ENCODE assay signal across 30 cellular contexts in the genomic region with DNA sequence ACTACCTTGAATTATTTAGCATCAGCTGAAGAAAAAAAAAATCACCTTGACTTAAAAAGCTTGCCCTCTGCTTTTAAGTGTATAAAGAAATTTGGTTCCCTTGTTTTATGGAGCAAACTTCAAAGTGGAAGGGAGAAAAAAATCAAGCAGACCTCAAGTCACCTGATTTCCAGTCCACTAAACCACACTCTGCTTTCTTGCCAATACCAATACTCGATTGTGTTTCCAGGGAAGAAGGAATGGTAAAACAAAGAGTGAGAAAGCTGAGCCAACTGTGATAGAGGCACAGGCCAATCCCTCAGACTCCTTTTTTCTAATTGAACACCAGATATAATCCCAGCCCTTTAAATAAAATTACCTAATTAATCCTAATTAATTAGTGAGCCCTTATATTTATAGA.
DNase-seq lines count a peak whose midpoint lies in the region; ATAC-seq and TF ChIP-seq lines count a peak whose summit lies in the region.
"Had no signal": no experiment of that assay in that cellular context is flagged by ENCODE, and none has a peak within 500 bp of the region (broad histone marks: within the 10 kb centered on the region; RNA-seq: fewer than 3 reads in every experiment).

No MANE protein-coding gene starts in this region.

- no peak overlapping the region for H3K56ac ChIP-seq in IMR-90 (ENCODE audit: extremely low read depth, insufficient read depth, low read length)

- dilution Hi-C loops in IMR-90 (cut with HindIII; ENCODE audit: low sequenced_read_pairs, unreplicated experiment), result no loop called here

- no peak overlapping the region for H2AK5ac ChIP-seq in IMR-90 (ENCODE audit: low read depth, low read length)

- no peaks in the 10 kb centered on the region for H3K79me2 ChIP-seq in GM23248 (ENCODE audit: insufficient read depth)
- H3K79me2 ChIP-seq: parathyroid adenoma had no signal

- no peak for ATAC-seq in IMR-90 (ENCODE audit: low read depth)
- ATAC-seq: activated CD8-positive, alpha-beta memory T cell treated with anti-CD3 and anti-CD28 coated beads, Interleukin-2, amount 10 ng/mL, durations not matched to agents 7 days and 5 days; activated T-cell treated with anti-CD3 and anti-CD28 coated beads, Interleukin-2, amount 50 U/mL, for 72 hours; esophagus mucosa; gastroesophageal sphincter had no signal

- no peaks in the 10 kb centered on the region for H3K36me3 ChIP-seq in IMR-90 (ENCODE audit: control insufficient read depth, insufficient read depth, low read length)
- H3K36me3 ChIP-seq in stomach, result no peaks in the 10 kb centered on the region
- H3K36me3 ChIP-seq in GM23248 (ENCODE audit: low read depth), result no peaks in the 10 kb centered on the region
- H3K36me3 ChIP-seq: BE2C, breast epithelium, gastroesophageal sphincter, right atrium auricular region, SJSA1, transverse colon had no signal

- no peaks in the 10 kb centered on the region for H3K9me2 ChIP-seq in GM23248 (ENCODE audit: insufficient read depth)

- H2BK5ac ChIP-seq in IMR-90 (ENCODE audit: low read depth, low read length, poor library complexity, severe bottlenecking), result no peak overlapping the region

- H3K27ac ChIP-seq in IMR-90 (ENCODE audit: insufficient read depth, low read length) (no peak overlapping the region), stomach (peak overlapping the region in 4 of 5 donors; percentile 20 to 78 (median 30)), GM23248 (no peak overlapping the region)
- H3K27ac ChIP-seq: breast epithelium, gastroesophageal sphincter, parathyroid adenoma, right atrium auricular region, SJSA1 had no signal

- H3K4ac ChIP-seq in IMR-90 (ENCODE audit: low read depth, low read length), result no peak overlapping the region

- H4K91ac ChIP-seq in IMR-90 (ENCODE audit: insufficient read depth, low read depth, low read length), result no peak overlapping the region

- POLR2A ChIA-PET in IMR-90 (lab: Charles Lee; ENCODE audit: unreplicated experiment), result no interaction called here

- no peak overlapping the region; a peak in 1 of 4 replicates for H4K8ac ChIP-seq in IMR-90 (ENCODE audit: low read depth in 2 of 2, low read length in 2 of 2)

- H3K4me3 ChIP-seq in IMR-90 (ENCODE audit: insufficient read depth, low read depth, low read length), result no peak overlapping the region
- no peak overlapping the region for H3K4me3 ChIP-seq in astrocyte of the cerebellum (ENCODE audit: low read depth, low read length)
- H3K4me3 ChIP-seq in fibroblast of pulmonary artery (replicated peaks; ENCODE audit: low read depth, low read length), result no peak overlapping the region
- H3K4me3 ChIP-seq in stomach, result peak overlapping the region in 1 of 4 donors; percentile 25
- no peak overlapping the region for H3K4me3 ChIP-seq in GM23248
- H3K4me3 ChIP-seq: breast epithelium, gastroesophageal sphincter, SJSA1, transverse colon had no signal

- H2AK9ac ChIP-seq in IMR-90 (replicated peaks; ENCODE audit: low read depth, low read length, poor library complexity), result no peak overlapping the region

- no peak overlapping the region for H3K4me3 Mint-ChIP-seq in nephron progenitor cell
- H3K4me3 Mint-ChIP-seq: activated B cell treated with CpG ODN at 0.5 μM for 24 hours; activated CD8-positive, alpha-beta memory T cell treated with anti-CD3 and anti-CD28 coated beads, Interleukin-2, amount 10 ng/mL, durations not matched to agents 7 days and 5 days; activated T-cell treated with anti-CD3 and anti-CD28 coated beads, Interleukin-2, amount 50 U/mL, for 72 hours; neural crest cell; stimulated activated naive CD8-positive, alpha-beta T cell treated with anti-CD3 and anti-CD28 coated beads, Interleukin-15, Interleukin-2, amounts not matched to agents 100 ng/mL and 50 ng/mL, for 24 hours had no signal

- no peak for TF ChIP-seq EP300 in stomach (IDR thresholded peaks at IDR 0.05)

- peaks cover 4% of the 10 kb centered on the region for H3K27me3 Mint-ChIP-seq in nephron progenitor cell (ENCODE audit: low read depth, poor library complexity)
- H3K27me3 Mint-ChIP-seq: activated B cell treated with CpG ODN at 0.5 μM for 24 hours; activated CD8-positive, alpha-beta memory T cell treated with anti-CD3 and anti-CD28 coated beads, Interleukin-2, amount 10 ng/mL, durations not matched to agents 7 days and 5 days; stimulated activated naive CD8-positive, alpha-beta T cell treated with anti-CD3 and anti-CD28 coated beads, Interleukin-15, Interleukin-2, amounts not matched to agents 100 ng/mL and 50 ng/mL, for 24 hours had no signal

- no peak overlapping the region for H4K5ac ChIP-seq in IMR-90 (ENCODE audit: low read depth, low read length)

- H3K4me1 ChIP-seq in IMR-90 (ENCODE audit: control insufficient read depth, insufficient read depth, low read length), result peaks cover 4% of the 10 kb centered on the region; the same call in 1 of the 2 replicates
- H3K4me1 ChIP-seq in stomach, result peaks cover 12 to 35% (median 19%) of the 10 kb centered on the region in 4 donors
- H3K4me1 ChIP-seq in GM23248 (ENCODE audit: insufficient read depth), result 0 out of 2 replicates have a peak, but pooled peaks cover 12% of the 10 kb centered on the region
- H3K4me1 ChIP-seq: breast epithelium, parathyroid adenoma had no signal

- no peak for TF ChIP-seq RAD21 in IMR-90 (IDR thresholded peaks at IDR 0.05; ENCODE audit: low read length)

- H2AFZ ChIP-seq in IMR-90 (replicated peaks; ENCODE audit: low read length, poor library complexity) (no peak overlapping the region), GM23248 (no peak overlapping the region)

- TF ChIP-seq POLR2A in IMR-90 (IDR thresholded peaks at IDR 0.05; ENCODE audit: low read depth, low read length), result no peak
- no peak for TF ChIP-seq POLR2A in stomach (IDR thresholded peaks at IDR 0.05)

- H3K36me3 Mint-ChIP-seq in nephron progenitor cell (ENCODE audit: low read depth), result peaks cover 7% of the 10 kb centered on the region

- in situ Hi-C loops in IMR-90 (cut with MboI; ENCODE audit: low sequenced_read_pairs), result no loop called here
- in situ Hi-C loops in astrocyte of the cerebellum (cut with HindIII; ENCODE audit: low sequenced_read_pairs), result no loop called here
- in situ Hi-C loops in GM23248 (cut with MboI), result no loop called here

- no peak overlapping the region; the same call in 1 of the 2 replicates for H2BK120ac ChIP-seq in IMR-90 (ENCODE audit: low read depth, low read length)

- no peaks in the 10 kb centered on the region for H3F3A ChIP-seq in GM23248 (ENCODE audit: insufficient read depth)

- 0 out of 2 replicates have a peak overlapping the region, but pooled peaks have one; percentile 7 for H3K23ac ChIP-seq in IMR-90 (ENCODE audit: low read depth, low read length)

- no peak overlapping the region for H3K14ac ChIP-seq in IMR-90 (replicated peaks; ENCODE audit: low read depth, low read length)

- no peaks in the 10 kb centered on the region for H4K20me1 ChIP-seq in IMR-90 (ENCODE audit: insufficient read depth, low read length)
- H4K20me1 ChIP-seq in GM23248 (ENCODE audit: insufficient read depth), result no peaks in the 10 kb centered on the region

- DNase-seq in IMR-90, result no peak
- DNase-seq in astrocyte of the cerebellum (ENCODE audit: low read depth), result peak; percentile 86
- DNase-seq in fibroblast of pulmonary artery (ENCODE audit: low read depth), result peak; percentile 19
- no peak for DNase-seq in stomach
- no peak for DNase-seq in GM23248
- DNase-seq in stimulated activated CD4-positive, alpha-beta T cell treated with anti-CD3 and anti-CD28 coated beads, Interleukin-4, amount 100 ng/mL, for 24 hours, result no peak
- DNase-seq in NOMO-1 treated with dmso at 0.1 percent for 144 hours (lab: John Stamatoyannopoulos, UW; ENCODE audit: unreplicated experiment), result no peak
- no peak for DNase-seq in nephron progenitor cell
- DNase-seq: activated B cell treated with CpG ODN at 0.5 μM for 24 hours; activated CD8-positive, alpha-beta memory T cell treated with anti-CD3 and anti-CD28 coated beads, Interleukin-2, amount 10 ng/mL, durations not matched to agents 7 days and 5 days; activated naive CD4-positive, alpha-beta T cell; activated T-cell treated with anti-CD3 and anti-CD28 coated beads, Interleukin-2, amount 50 U/mL, for 72 hours; DMS153; hippocampal formation; KG1; NCI-H1092 treated with DMSO at 0.1 percent for 48 hours; NCI-H510A; RPMI8226; stimulated activated CD4-positive, alpha-beta T cell treated with anti-CD3 and anti-CD28 coated beads, Interleukin-1b, Interleukin-23, amount 100 ng/mL, for 48 hours; T-helper 1 cell; transverse colon had no signal

- no peak for TF ChIP-seq CTCF in IMR-90 (conservative IDR thresholded peaks at IDR 0.05; ENCODE audit: low read depth, low read length)
- no peak for TF ChIP-seq CTCF in astrocyte of the cerebellum (IDR thresholded peaks at IDR 0.05; ENCODE audit: low read depth, low read length, missing control alignments)
- no peak for TF ChIP-seq CTCF in fibroblast of pulmonary artery (IDR thresholded peaks at IDR 0.05; ENCODE audit: low read length, missing control alignments)
- TF ChIP-seq CTCF in stomach (IDR thresholded peaks at IDR 0.05), result no peak
- no peak for TF ChIP-seq CTCF in nephron progenitor cell (IDR thresholded peaks at IDR 0.05)

- no peak overlapping the region for H3K18ac ChIP-seq in IMR-90 (ENCODE audit: low read depth, low read length)

- no CpG with 5 or more reads among the region's 1 CpG for WGBS in IMR-90 (ENCODE audit: extremely low coverage in 2 of 2, insufficient read length in 1 of 2), 2 experiments
- WGBS in stomach, 5 donors, result 9 to 31% (median 19%) methylated on average over 1 of the region's 1 CpG
- 29 to 46% methylated on average over 1 of the region's 1 CpG for WGBS in GM23248 (ENCODE audit: low coverage in 1 of 2, low lambda C conversion rate in 2 of 2, missing lambda C conversion rate in 2 of 2), 2 experiments

- H3K9me1 ChIP-seq in IMR-90 (ENCODE audit: insufficient read depth, low read length), result no peaks in the 10 kb centered on the region

- intact Hi-C loops in IMR-90 (cut with micrococcal nuclease) (no loop called here), stomach (cut with DNase I; ENCODE audit: low total_unique reads) (no loop called here)

- no peak overlapping the region for H2BK15ac ChIP-seq in IMR-90 (ENCODE audit: low read depth, low read length)

- peaks cover 10% of the 10 kb centered on the region for H3K4me1 Mint-ChIP-seq in nephron progenitor cell
- H3K4me1 Mint-ChIP-seq: activated B cell treated with CpG ODN at 0.5 μM for 24 hours had no signal

- no peaks in the 10 kb centered on the region for H3K79me1 ChIP-seq in IMR-90 (ENCODE audit: low read depth in 1 of 2, low read length in 2 of 2)

- CTCF ChIA-PET in IMR-90 (lab: Yijun Ruan, JAX), result interaction anchor here (0.6 kb wide), 1 partner anchor 365 kb away, joined by 3 read pairs; no protein-coding TSS in a partner anchor

- H3K9ac ChIP-seq in IMR-90 (ENCODE audit: low read depth, low read length) (no peak overlapping the region), GM23248 (no peak overlapping the region)
- H3K9ac ChIP-seq: parathyroid adenoma had no signal

- H3K9me3 Mint-ChIP-seq in nephron progenitor cell, result peaks cover 24% of the 10 kb centered on the region

- H2BK20ac ChIP-seq in IMR-90 (ENCODE audit: low read depth, low read length), result 0 out of 2 replicates have a peak overlapping the region, but pooled peaks have one; percentile 43

- H3K27ac Mint-ChIP-seq in nephron progenitor cell, result no peak overlapping the region
- H3K27ac Mint-ChIP-seq: activated B cell treated with CpG ODN at 0.5 μM for 24 hours; activated CD8-positive, alpha-beta memory T cell treated with anti-CD3 and anti-CD28 coated beads, Interleukin-2, amount 10 ng/mL, durations not matched to agents 7 days and 5 days; activated T-cell treated with anti-CD3 and anti-CD28 coated beads, Interleukin-2, amount 50 U/mL, for 72 hours; stimulated activated naive CD8-positive, alpha-beta T cell treated with anti-CD3 and anti-CD28 coated beads, Interleukin-15, Interleukin-2, amounts not matched to agents 100 ng/mL and 50 ng/mL, for 24 hours had no signal

- BruUV-seq in IMR-90 (replicated peaks; lab: Mats Ljungman, UMichigan), result no TSS peak

- H3K9me3 ChIP-seq in IMR-90 (ENCODE audit: control insufficient read depth, insufficient read depth, low read length), result peaks cover 4% of the 10 kb centered on the region
- peaks cover 0 to 3% (median 0%) of the 10 kb centered on the region in 4 donors for H3K9me3 ChIP-seq in stomach
- H3K9me3 ChIP-seq in GM23248 (ENCODE audit: low read depth), result no peaks in the 10 kb centered on the region
- H3K9me3 ChIP-seq: BE2C, breast epithelium, gastroesophageal sphincter, SJSA1, transverse colon had no signal

- H3K27me3 ChIP-seq in IMR-90 (ENCODE audit: control insufficient read depth, insufficient read depth, low read length), result no peaks in the 10 kb centered on the region
- no peaks in the 10 kb centered on the region for H3K27me3 ChIP-seq in stomach
- no peaks in the 10 kb centered on the region for H3K27me3 ChIP-seq in GM23248 (replicated peaks; ENCODE audit: insufficient read depth)
- H3K27me3 ChIP-seq: BE2C, breast epithelium, right atrium auricular region, SJSA1, transverse colon had no signal

- H3K4me2 ChIP-seq in IMR-90 (ENCODE audit: low read depth, low read length) (no peak overlapping the region), GM23248 (ENCODE audit: unreplicated experiment) (no peak overlapping the region)

Comparison
In these comparisons a context has a peak if more than half of its experiments do, and no peak if none do; other contexts are left out.
1. DNase-seq: peak in astrocyte of the cerebellum (single experiment) and fibroblast of pulmonary artery (single experiment); none in IMR-90 (single experiment), stomach (single experiment), GM23248 (single experiment), stimulated activated CD4-positive, alpha-beta T cell treated with anti-CD3 and anti-CD28 coated beads, Interleukin-4, amount 100 ng/mL, for 24 hours (single experiment), NOMO-1 treated with dmso at 0.1 percent for 144 hours (single experiment) and nephron progenitor cell (single experiment).
2. H3K27ac ChIP-seq: peak in stomach (4 of 5); none in IMR-90 (single experiment) and GM23248 (single experiment).